Comparison of ENCODE assay signal across 19 cellular contexts in the genomic region with DNA sequence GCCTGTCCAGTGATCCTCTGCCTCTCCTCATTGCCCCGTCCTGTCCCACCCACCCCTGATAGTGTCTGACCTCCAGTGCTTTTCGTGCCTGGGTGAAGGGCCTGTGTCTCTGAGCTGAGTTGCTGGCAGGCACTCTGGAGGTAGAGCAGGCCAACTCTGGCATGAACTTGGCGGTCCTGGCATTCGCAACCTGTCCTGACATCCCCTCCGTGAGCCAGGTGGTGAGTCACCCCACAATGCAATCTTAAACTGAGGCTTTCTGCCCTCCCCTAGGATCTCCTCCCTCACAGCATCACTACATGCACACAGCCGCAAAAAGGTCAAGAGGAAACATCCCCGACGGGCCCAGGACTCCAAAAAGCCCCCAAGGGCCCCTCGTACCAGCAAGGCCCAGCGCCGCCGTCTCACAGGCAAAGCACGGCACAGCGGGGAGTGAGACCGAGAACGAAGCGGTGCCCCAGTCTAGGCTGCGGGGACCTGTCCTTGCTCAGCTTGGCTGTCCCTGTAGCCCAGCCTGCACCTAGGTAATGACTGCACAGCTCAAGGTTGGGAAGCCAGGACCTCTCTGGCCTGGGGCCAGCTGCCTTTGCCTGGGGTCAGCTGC. TPM values are rescaled to one million over a fixed set of nuclear protein-coding genes. Genes with fewer than 3 reads are reported as not detected.
DNase-seq lines count a peak whose midpoint lies in the region; ATAC-seq and TF ChIP-seq lines count a peak whose summit lies in the region.
"Had no signal": no experiment of that assay in that cellular context is flagged by ENCODE, and none has a peak within 500 bp of the region (broad histone marks: within the 10 kb centered on the region; RNA-seq: fewer than 3 reads in every experiment).

No MANE protein-coding gene starts in this region.

- peak overlapping the region; percentile 84 to 93 (median 89) for H3K27ac ChIP-seq in esophagus squamous epithelium
- H3K27ac ChIP-seq in skin epidermis = peak overlapping the region in 14 of 21 experiments; percentile 24 to 75 (median 62)
- H3K27ac ChIP-seq: BLaER1 had no signal

- H3K4me3 Mint-ChIP-seq in MCF 10A (ENCODE audit: unreplicated experiment) (no peak overlapping the region), mesothelial cell of epicardium (no peak overlapping the region)

- TF ChIP-seq CTCF in MCF 10A (IDR thresholded peaks at IDR 0.05; ENCODE audit: unreplicated experiment) (no peak), esophagus squamous epithelium (IDR thresholded peaks at IDR 0.05) (no peak), mesothelial cell of epicardium (IDR thresholded peaks at IDR 0.05; ENCODE audit: unreplicated experiment) (no peak)

- H3K4me1 ChIP-seq in esophagus squamous epithelium = peaks cover 25 to 71% (median 34%) of the 10 kb centered on the region in 3 donors

- ATAC-seq in GM21786 (IDR thresholded peaks at IDR 0.05; ENCODE audit: unreplicated experiment) = no peak
- ATAC-seq: SK-N-SH treated with all-trans-retinoic acid at 6 μM for 48 hours had no signal

- H3K27me3 Mint-ChIP-seq in MCF 10A (ENCODE audit: insufficient read depth, unreplicated experiment) (no peaks in the 10 kb centered on the region), mesothelial cell of epicardium (ENCODE audit: low read depth) (no peaks in the 10 kb centered on the region)
- H3K27me3 Mint-ChIP-seq: CD8-positive, alpha-beta memory T cell had no signal

- CTCF ChIA-PET in MCF 10A (lab: Yijun Ruan, JAX) = interaction anchor here (0.6 to 0.9 kb wide), 2 partner anchors 28 to 82 kb away, joined by 3 to 5 read pairs; partner anchors contain the start of gene GGA1

- POLR2A ChIA-PET in MCF 10A (lab: Yijun Ruan, JAX) = interaction anchor here (2.1 kb wide), 1 partner anchor 34 kb away, joined by 6 read pairs; no protein-coding TSS in a partner anchor

- H3K36me3 Mint-ChIP-seq in MCF 10A (ENCODE audit: insufficient read depth, unreplicated experiment) (peaks cover 59% of the 10 kb centered on the region), mesothelial cell of epicardium (peaks cover 24% of the 10 kb centered on the region)

- no peaks in the 10 kb centered on the region for H3K9me3 ChIP-seq in MG63
- H3K9me3 ChIP-seq in esophagus squamous epithelium = no peaks in the 10 kb centered on the region
- H3K9me3 ChIP-seq: BLaER1 had no signal

- peak; percentile 89 for DNase-seq in MG63
- peak; percentile 91 for DNase-seq in MCF 10A (ENCODE audit: unreplicated experiment)
- DNase-seq in esophagus squamous epithelium (lab: John Stamatoyannopoulos, UW) = no peak
- no peak for DNase-seq in mesothelial cell of epicardium (ENCODE audit: low spot score in 2 of 2, unreplicated experiment in 2 of 2)
- no peak for DNase-seq in NCI-H187 treated with DMSO at 0.1 percent for 48 hours (lab: John Stamatoyannopoulos, UW)
- DNase-seq: CD8-positive, alpha-beta memory T cell; GOT3; KG1; NCI-H1048; NCI-H1436; NCI-H2029; NCI-H2171 treated with DMSO at 0.1 percent for 48 hours; NCI-H446 treated with DMSO at 0.1 percent for 48 hours; NCI-H69; SHP77 treated with DMSO at 0.1 percent for 48 hours had no signal

- WGBS in esophagus squamous epithelium, 2 donors = 40 to 43% methylated on average over 1 to 3 of the region's 18 CpGs

- peaks cover 27% of the 10 kb centered on the region for H3K4me1 Mint-ChIP-seq in MCF 10A (ENCODE audit: insufficient read depth, unreplicated experiment)
- H3K4me1 Mint-ChIP-seq in mesothelial cell of epicardium = peaks cover 15% of the 10 kb centered on the region

- H3K27me3 ChIP-seq in MG63 (no peaks in the 10 kb centered on the region), esophagus squamous epithelium (no peaks in the 10 kb centered on the region)
- H3K27me3 ChIP-seq: BLaER1 had no signal

- intact Hi-C loops in MCF 10A (cut with micrococcal nuclease) = no loop called here
- intact Hi-C loops in esophagus squamous epithelium (cut with DNase I) = no loop called here

- H3K4me3 ChIP-seq in MG63 (no peak overlapping the region), esophagus squamous epithelium (no peak overlapping the region), skin epidermis (no peak overlapping the region)
- H3K4me3 ChIP-seq: BLaER1 had no signal

- H3K27ac Mint-ChIP-seq in MCF 10A (ENCODE audit: low read depth, unreplicated experiment) (no peak overlapping the region), mesothelial cell of epicardium (no peak overlapping the region)

- H3K36me3 ChIP-seq in MG63 = peaks cover 76% of the 10 kb centered on the region
- peaks cover 37 to 72% (median 40%) of the 10 kb centered on the region in 3 donors for H3K36me3 ChIP-seq in esophagus squamous epithelium

- BruUV-seq in MCF 10A (replicated peaks; lab: Mats Ljungman, UMichigan) = no TSS peak

- no peaks in the 10 kb centered on the region for H3K9me3 Mint-ChIP-seq in MCF 10A (ENCODE audit: unreplicated experiment)
- no peaks in the 10 kb centered on the region for H3K9me3 Mint-ChIP-seq in mesothelial cell of epicardium
- H3K9me3 Mint-ChIP-seq: CD8-positive, alpha-beta memory T cell had no signal

- TF ChIP-seq POLR2A in esophagus squamous epithelium (IDR thresholded peaks at IDR 0.05) = no peak

RNA-seq across cellular contexts. Expression of gene NOL12, which starts 4.9 kb away (rescaled TPM):
- total RNA-seq in MG63 (2014; rRNA removed; shearing (Covaris generic); ENCODE audit: low replicate concordance) = 61.0 and 111 TPM in 2 replicates
- total RNA-seq in MCF 10A (2022) (47.1 and 50.8 TPM in 2 replicates), esophagus squamous epithelium (10 to 100 TPM; 34.3 to 44.5 (median 40.8) TPM), mesothelial cell of epicardium (23.9 to 25.2 TPM (median 24.8 TPM) in 3 replicates)

RNA-seq across cellular contexts. Expression of gene TRIOBP, which starts 5.8 kb away (rescaled TPM):
- 154 and 194 TPM in 2 replicates for total RNA-seq in MG63 (2014; rRNA removed; shearing (Covaris generic); ENCODE audit: low replicate concordance)
- 42.5 and 45.7 TPM in 2 replicates for total RNA-seq in MCF 10A (2022)
- total RNA-seq in esophagus squamous epithelium = 100 to 1,000 TPM in 2 of 4 donors, 10 to 100 TPM in 2; 67.6 to 149 (median 108) TPM
- total RNA-seq in mesothelial cell of epicardium = 69.2 to 76.1 TPM (median 71.4 TPM) in 3 replicates

RNA-seq across cellular contexts. Expression of gene LGALS1, which starts 15.6 kb away (rescaled TPM):
- 3,913 and 4,947 TPM in 2 replicates for total RNA-seq in MG63 (2014; rRNA removed; shearing (Covaris generic); ENCODE audit: low replicate concordance)
- total RNA-seq in MCF 10A (2022) = 1,407 and 1,635 TPM in 2 replicates
- 100 to 1,000 TPM in 2 of 4 donors, 10 to 100 TPM in 2; 25.4 to 261 (median 92.3) TPM for total RNA-seq in esophagus squamous epithelium
- total RNA-seq in mesothelial cell of epicardium = 238 to 262 TPM (median 242 TPM) in 3 replicates

RNA-seq across cellular contexts. Expression of gene PDXP, which starts 32.5 kb away (rescaled TPM):
- 18.0 and 24.2 TPM in 2 replicates for total RNA-seq in MG63 (2014; rRNA removed; shearing (Covaris generic); ENCODE audit: low replicate concordance)
- total RNA-seq in MCF 10A (2022) (10.3 and 10.5 TPM in 2 replicates), esophagus squamous epithelium (1 to 10 TPM; 2.3 to 4.1 (median 2.9) TPM), mesothelial cell of epicardium (15.6 to 16.5 TPM (median 16.1 TPM) in 3 replicates)

RNA-seq across cellular contexts. Expression of gene SH3BP1, which starts 51.5 kb away (rescaled TPM):
- 0.95 TPM in 1 of 2 replicates, not detected in the other for total RNA-seq in MG63 (2014; rRNA removed; shearing (Covaris generic); ENCODE audit: low replicate concordance)
- 1.5 and 1.9 TPM in 2 replicates for total RNA-seq in MCF 10A (2022)
- 10 to 100 TPM; 33.8 to 53.4 (median 42.0) TPM for total RNA-seq in esophagus squamous epithelium
- 30.0 to 33.0 TPM (median 31.9 TPM) in 3 replicates for total RNA-seq in mesothelial cell of epicardium

Comparison
In these comparisons a context has a peak if more than half of its experiments do, and no peak if none do; other contexts are left out.
1. DNase-seq: peak in MG63 (single experiment) and MCF 10A (single experiment); none in esophagus squamous epithelium (single experiment), mesothelial cell of epicardium (0 of 2) and NCI-H187 treated with DMSO at 0.1 percent for 48 hours (single experiment).